In genomic region chr6:160520043-160520904, GRCh38 we compare ENCODE assay signal across 8 cellular contexts.
DNase-seq lines count a peak whose midpoint lies in the region; ATAC-seq lines count a peak whose summit lies in the region.

No MANE protein-coding gene starts in this region.

- peak overlapping the region; percentile 41 for H3K27ac ChIP-seq in mesodermal cell (ENCODE audit: low read depth, low read length, severe bottlenecking)

- no peaks in the 10 kb centered on the region for H3K36me3 ChIP-seq in endocrine pancreas (ENCODE audit: control insufficient read depth, insufficient read depth, low read length)
- no peaks in the 10 kb centered on the region for H3K36me3 ChIP-seq in mesodermal cell (ENCODE audit: control insufficient read depth, insufficient read depth, low read length)

- ATAC-seq in GM18868 (IDR thresholded peaks at IDR 0.05; ENCODE audit: unreplicated experiment), result peak; percentile 81
- ATAC-seq in HG03097 (IDR thresholded peaks at IDR 0.05; ENCODE audit: low FRiP score, unreplicated experiment), result peak; percentile 81

- peak overlapping the region; percentile 72 for H3K9ac ChIP-seq in endocrine pancreas (ENCODE audit: control insufficient read depth, insufficient read depth, low read length)

- no peaks in the 10 kb centered on the region for H3K27me3 ChIP-seq in endocrine pancreas (ENCODE audit: control insufficient read depth, insufficient read depth, low read length)

- 1 to 3% methylated on average over 23 to 57 of the region's 73 CpGs for WGBS in mesodermal cell (ENCODE audit: insufficient coverage in 2 of 2), 2 experiments

- peaks cover 4% of the 10 kb centered on the region for H3K4me1 ChIP-seq in endocrine pancreas (ENCODE audit: control insufficient read depth, insufficient read depth, low read length)
- H3K4me1 ChIP-seq in mesodermal cell (ENCODE audit: control insufficient read depth, insufficient read depth, low read length, poor library complexity, severe bottlenecking), result no peaks in the 10 kb centered on the region

- DNase-seq in AG08396 (ENCODE audit: low spot score) (peak; percentile 85), NCI-H774 (lab: John Stamatoyannopoulos, UW) (peak; percentile 71)
- peak; percentile 14 for DNase-seq in activated CD8-positive, alpha-beta memory T cell treated with anti-CD3 and anti-CD28 coated beads, Interleukin-2, amount 50 U/mL, for 1 hour (ENCODE audit: extremely low read depth)
- DNase-seq in stimulated activated CD8-positive, alpha-beta memory T cell treated with anti-CD3 and anti-CD28 coated beads, Interleukin-15, amount 100 ng/mL, for 24 hours (ENCODE audit: low read depth), result peak; percentile 74

- H3K4me3 ChIP-seq in endocrine pancreas (ENCODE audit: control insufficient read depth, insufficient read depth, low read length) (peak overlapping the region; percentile 79), mesodermal cell (ENCODE audit: extremely low read depth, insufficient read depth, low read length, poor library complexity, severe bottlenecking) (peak overlapping the region; percentile 61)

- H3K9me3 ChIP-seq in endocrine pancreas (ENCODE audit: control insufficient read depth, low read length) (no peaks in the 10 kb centered on the region), mesodermal cell (ENCODE audit: control insufficient read depth, low read length) (no peaks in the 10 kb centered on the region)

Comparison
In these comparisons a context has a peak if more than half of its experiments do, and no peak if none do; other contexts are left out.
1. Peak in every context shown above with its lines: DNase-seq, ATAC-seq, H3K4me3 ChIP-seq and H3K27ac ChIP-seq.
2. DNase-seq: peak in every context shown above with its lines; median percentile 85 in AG08396; 74 in stimulated activated CD8-positive, alpha-beta memory T cell treated with anti-CD3 and anti-CD28 coated beads, Interleukin-15, amount 100 ng/mL, for 24 hours; 71 in NCI-H774; 14 in activated CD8-positive, alpha-beta memory T cell treated with anti-CD3 and anti-CD28 coated beads, Interleukin-2, amount 50 U/mL, for 1 hour.